ENCODE assay signal across 3 cellular contexts in the genomic region with DNA sequence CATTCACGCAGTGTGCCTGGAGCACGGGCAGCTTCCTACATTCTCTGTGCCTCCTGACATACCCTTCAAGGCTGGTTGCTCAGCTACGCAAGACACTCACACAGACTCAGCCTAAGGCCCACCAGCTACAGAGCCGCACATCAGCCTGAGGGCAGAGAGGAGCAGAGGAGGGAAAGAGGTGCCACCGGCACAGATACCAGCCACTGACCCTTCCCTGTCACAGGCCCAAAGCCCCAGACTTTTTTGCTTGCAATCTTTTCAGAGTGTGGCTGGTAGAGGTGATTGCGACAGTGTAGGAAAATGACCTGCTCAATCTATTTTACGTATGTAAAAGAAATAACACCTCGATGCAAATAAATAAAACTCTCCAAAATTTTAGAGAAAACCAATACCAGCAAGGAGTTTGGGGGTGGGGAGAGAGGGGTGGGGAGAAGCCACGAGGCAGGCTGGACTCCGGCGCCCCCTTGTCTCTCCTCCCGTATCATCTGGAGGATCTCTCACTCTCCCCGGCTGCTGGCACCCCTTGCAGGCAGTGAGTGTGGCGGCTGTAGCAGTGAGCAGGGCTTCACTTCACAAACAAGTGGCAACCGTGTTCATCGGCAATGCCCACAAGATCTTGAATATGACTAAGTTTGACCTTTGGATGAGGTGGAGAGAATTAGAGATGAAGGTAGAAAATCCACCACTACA.
TF ChIP-seq lines count a peak whose summit lies in the region.

No MANE protein-coding gene starts in this region.

TF ChIP-seq in SK-N-SH, 30 proteins besides CTCF, POLR2A, EP300 and RAD21:
- no peak for TF ChIP-seq TCF12 (IDR thresholded peaks at IDR 0.05)
- TF ChIP-seq MAX (IDR thresholded peaks at IDR 0.05; ENCODE audit: low read depth), result no peak
- no peak for TF ChIP-seq RXRA (IDR thresholded peaks at IDR 0.05; ENCODE audit: borderline replicate concordance, low read depth)
- no peak for TF ChIP-seq USF2 (IDR thresholded peaks at IDR 0.05; ENCODE audit: borderline replicate concordance, low read depth, low read length)
- TF ChIP-seq YY1 (IDR thresholded peaks at IDR 0.05; ENCODE audit: low read depth), result no peak
- TF ChIP-seq SMC3 (IDR thresholded peaks at IDR 0.05; ENCODE audit: low read depth, low read length), result no peak
- TF ChIP-seq RFX5 (IDR thresholded peaks at IDR 0.05; ENCODE audit: low read length), result no peak
- no peak for TF ChIP-seq MXI1 (IDR thresholded peaks at IDR 0.05; ENCODE audit: low read depth, low read length)
TF ChIP-seq in SK-N-SH: peak in this region for 0.

TF ChIP-seq in SK-N-SH treated with all-trans-retinoic acid at 6 μM for 48 hours, 23 proteins besides CTCF, POLR2A, EP300 and RAD21:
- TF ChIP-seq ZFP30 (CRISPR knock-in tag; IDR thresholded peaks at IDR 0.05) (no peak), ARNTL (CRISPR knock-in tag; IDR thresholded peaks at IDR 0.05; ENCODE audit: borderline replicate concordance, low read depth) (no peak), ISL1 (CRISPR knock-in tag; IDR thresholded peaks at IDR 0.05) (no peak), OSR1 (CRISPR knock-in tag; IDR thresholded peaks at IDR 0.05) (no peak), ZNF70 (CRISPR knock-in tag; IDR thresholded peaks at IDR 0.05) (no peak), POU6F1 (CRISPR knock-in tag; IDR thresholded peaks at IDR 0.05; ENCODE audit: borderline replicate concordance, low read depth) (no peak), RARB (CRISPR knock-in tag; IDR thresholded peaks at IDR 0.05) (no peak), ESRRG (CRISPR knock-in tag; IDR thresholded peaks at IDR 0.05) (no peak), PPARA (CRISPR knock-in tag; IDR thresholded peaks at IDR 0.05; ENCODE audit: borderline replicate concordance) (no peak), GLIS3 (CRISPR knock-in tag; IDR thresholded peaks at IDR 0.05) (no peak), SNAI2 (CRISPR knock-in tag; IDR thresholded peaks at IDR 0.05) (no peak), ZNF8 (CRISPR knock-in tag; IDR thresholded peaks at IDR 0.05) (no peak), TOX (CRISPR knock-in tag; IDR thresholded peaks at IDR 0.05; ENCODE audit: borderline replicate concordance) (no peak)
- TF ChIP-seq, protein P1, sequence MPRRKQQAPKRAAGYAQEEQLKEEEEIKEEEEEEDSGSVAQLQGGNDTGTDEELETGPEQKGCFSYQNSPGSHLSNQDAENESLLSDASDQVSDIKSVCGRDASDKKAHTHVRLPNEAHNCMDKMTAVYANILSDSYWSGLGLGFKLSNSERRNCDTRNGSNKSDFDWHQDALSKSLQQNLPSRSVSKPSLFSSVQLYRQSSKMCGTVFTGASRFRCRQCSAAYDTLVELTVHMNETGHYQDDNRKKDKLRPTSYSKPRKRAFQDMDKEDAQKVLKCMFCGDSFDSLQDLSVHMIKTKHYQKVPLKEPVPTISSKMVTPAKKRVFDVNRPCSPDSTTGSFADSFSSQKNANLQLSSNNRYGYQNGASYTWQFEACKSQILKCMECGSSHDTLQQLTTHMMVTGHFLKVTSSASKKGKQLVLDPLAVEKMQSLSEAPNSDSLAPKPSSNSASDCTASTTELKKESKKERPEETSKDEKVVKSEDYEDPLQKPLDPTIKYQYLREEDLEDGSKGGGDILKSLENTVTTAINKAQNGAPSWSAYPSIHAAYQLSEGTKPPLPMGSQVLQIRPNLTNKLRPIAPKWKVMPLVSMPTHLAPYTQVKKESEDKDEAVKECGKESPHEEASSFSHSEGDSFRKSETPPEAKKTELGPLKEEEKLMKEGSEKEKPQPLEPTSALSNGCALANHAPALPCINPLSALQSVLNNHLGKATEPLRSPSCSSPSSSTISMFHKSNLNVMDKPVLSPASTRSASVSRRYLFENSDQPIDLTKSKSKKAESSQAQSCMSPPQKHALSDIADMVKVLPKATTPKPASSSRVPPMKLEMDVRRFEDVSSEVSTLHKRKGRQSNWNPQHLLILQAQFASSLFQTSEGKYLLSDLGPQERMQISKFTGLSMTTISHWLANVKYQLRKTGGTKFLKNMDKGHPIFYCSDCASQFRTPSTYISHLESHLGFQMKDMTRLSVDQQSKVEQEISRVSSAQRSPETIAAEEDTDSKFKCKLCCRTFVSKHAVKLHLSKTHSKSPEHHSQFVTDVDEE (CRISPR knock-in tag; IDR thresholded peaks at IDR 0.05), result no peak
TF ChIP-seq in SK-N-SH treated with all-trans-retinoic acid at 6 μM for 48 hours: peak in this region for 0.

TF ChIP-seq in H1, 55 proteins besides CTCF, POLR2A, EP300 and RAD21:
- TF ChIP-seq FOSL1 (IDR thresholded peaks at IDR 0.05; ENCODE audit: insufficient read depth, low read depth, low read length), result no peak
- no peak for TF ChIP-seq TCF12 (IDR thresholded peaks at IDR 0.05; ENCODE audit: low read depth, low read length)
- no peak for TF ChIP-seq KDM4A (IDR thresholded peaks at IDR 0.05; ENCODE audit: low read depth, low read length, severe bottlenecking)
- no peak for TF ChIP-seq KDM5A (IDR thresholded peaks at IDR 0.05; ENCODE audit: low read length)
- TF ChIP-seq HDAC2 (IDR thresholded peaks at IDR 0.05; ENCODE audit: borderline replicate concordance in 1 of 2, low read depth in 2 of 2, low read length in 2 of 2), result no peak
- TF ChIP-seq EZH2 (IDR thresholded peaks at IDR 0.05; ENCODE audit: low read depth, low read length, severe bottlenecking), result no peak
- TF ChIP-seq, protein P2, sequence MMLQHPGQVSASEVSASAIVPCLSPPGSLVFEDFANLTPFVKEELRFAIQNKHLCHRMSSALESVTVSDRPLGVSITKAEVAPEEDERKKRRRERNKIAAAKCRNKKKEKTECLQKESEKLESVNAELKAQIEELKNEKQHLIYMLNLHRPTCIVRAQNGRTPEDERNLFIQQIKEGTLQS (IDR thresholded peaks at IDR 0.05; ENCODE audit: insufficient read depth, low read depth, low read length), result no peak
